Comparison of ENCODE assay signal across 1 cellular context in the genomic region with DNA sequence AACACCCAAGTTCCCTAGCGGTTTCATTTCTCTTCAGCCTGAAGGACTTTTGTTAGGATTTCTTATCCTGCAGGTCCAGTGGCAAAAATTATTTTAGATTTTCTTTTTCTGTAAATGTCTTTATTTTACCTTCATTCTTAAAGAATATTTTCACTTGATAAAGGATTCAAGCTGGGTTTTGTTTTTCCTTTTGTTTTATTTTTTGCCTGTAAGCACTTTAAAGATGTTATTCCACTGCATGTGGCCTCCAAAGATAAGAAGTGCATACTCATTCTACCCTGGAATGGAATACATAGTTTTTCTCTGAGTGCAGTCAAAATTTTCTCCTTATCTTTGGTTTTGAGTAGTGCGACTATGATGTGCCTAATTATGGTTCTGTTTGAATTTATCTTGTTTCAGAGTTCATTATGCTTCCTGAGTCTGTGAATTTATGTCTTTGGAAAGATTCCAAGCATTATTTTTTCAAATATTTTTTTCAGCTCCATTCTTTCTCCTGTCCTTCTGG.
TF ChIP-seq lines count a peak whose summit lies in the region.

No MANE protein-coding gene starts in this region.

TF ChIP-seq in K562, 482 proteins besides CTCF, POLR2A, EP300 and RAD21 (continued from another document and continues in another):
- TF ChIP-seq, protein P1, sequence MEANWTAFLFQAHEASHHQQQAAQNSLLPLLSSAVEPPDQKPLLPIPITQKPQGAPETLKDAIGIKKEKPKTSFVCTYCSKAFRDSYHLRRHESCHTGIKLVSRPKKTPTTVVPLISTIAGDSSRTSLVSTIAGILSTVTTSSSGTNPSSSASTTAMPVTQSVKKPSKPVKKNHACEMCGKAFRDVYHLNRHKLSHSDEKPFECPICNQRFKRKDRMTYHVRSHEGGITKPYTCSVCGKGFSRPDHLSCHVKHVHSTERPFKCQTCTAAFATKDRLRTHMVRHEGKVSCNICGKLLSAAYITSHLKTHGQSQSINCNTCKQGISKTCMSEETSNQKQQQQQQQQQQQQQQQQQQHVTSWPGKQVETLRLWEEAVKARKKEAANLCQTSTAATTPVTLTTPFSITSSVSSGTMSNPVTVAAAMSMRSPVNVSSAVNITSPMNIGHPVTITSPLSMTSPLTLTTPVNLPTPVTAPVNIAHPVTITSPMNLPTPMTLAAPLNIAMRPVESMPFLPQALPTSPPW (CRISPR knock-in tag; IDR thresholded peaks at IDR 0.05): peak; percentile 48
- TF ChIP-seq, protein P2, sequence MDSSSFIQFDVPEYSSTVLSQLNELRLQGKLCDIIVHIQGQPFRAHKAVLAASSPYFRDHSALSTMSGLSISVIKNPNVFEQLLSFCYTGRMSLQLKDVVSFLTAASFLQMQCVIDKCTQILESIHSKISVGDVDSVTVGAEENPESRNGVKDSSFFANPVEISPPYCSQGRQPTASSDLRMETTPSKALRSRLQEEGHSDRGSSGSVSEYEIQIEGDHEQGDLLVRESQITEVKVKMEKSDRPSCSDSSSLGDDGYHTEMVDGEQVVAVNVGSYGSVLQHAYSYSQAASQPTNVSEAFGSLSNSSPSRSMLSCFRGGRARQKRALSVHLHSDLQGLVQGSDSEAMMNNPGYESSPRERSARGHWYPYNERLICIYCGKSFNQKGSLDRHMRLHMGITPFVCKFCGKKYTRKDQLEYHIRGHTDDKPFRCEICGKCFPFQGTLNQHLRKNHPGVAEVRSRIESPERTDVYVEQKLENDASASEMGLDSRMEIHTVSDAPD (CRISPR knock-in tag; IDR thresholded peaks at IDR 0.05): no peak
- TF ChIP-seq CHD2 (IDR thresholded peaks at IDR 0.05; ENCODE audit: low read depth, low read length): no peak
- TF ChIP-seq TBP (optimal IDR thresholded peaks at IDR 0.05; ENCODE audit: low read depth, low read length): no peak
- TF ChIP-seq NFXL1 (CRISPR knock-in tag; IDR thresholded peaks at IDR 0.05): no peak
- peak in 1 of 2 experiments; percentile 96; a peak in 3 of 4 replicates for TF ChIP-seq ARNT (IDR thresholded peaks at IDR 0.05)
- no peak for TF ChIP-seq HOXB6 (CRISPR knock-in tag; IDR thresholded peaks at IDR 0.05; ENCODE audit: borderline replicate concordance)
- TF ChIP-seq, protein P3, sequence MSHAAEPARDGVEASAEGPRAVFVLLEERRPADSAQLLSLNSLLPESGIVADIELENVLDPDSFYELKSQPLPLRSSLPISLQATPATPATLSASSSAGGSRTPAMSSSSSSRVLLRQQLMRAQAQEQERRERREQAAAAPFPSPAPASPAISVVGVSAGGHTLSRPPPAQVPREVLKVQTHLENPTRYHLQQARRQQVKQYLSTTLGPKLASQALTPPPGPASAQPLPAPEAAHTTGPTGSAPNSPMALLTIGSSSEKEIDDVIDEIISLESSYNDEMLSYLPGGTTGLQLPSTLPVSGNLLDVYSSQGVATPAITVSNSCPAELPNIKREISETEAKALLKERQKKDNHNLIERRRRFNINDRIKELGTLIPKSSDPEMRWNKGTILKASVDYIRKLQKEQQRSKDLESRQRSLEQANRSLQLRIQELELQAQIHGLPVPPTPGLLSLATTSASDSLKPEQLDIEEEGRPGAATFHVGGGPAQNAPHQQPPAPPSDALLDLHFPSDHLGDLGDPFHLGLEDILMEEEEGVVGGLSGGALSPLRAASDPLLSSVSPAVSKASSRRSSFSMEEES (CRISPR knock-in tag; IDR thresholded peaks at IDR 0.05): no peak
- TF ChIP-seq, protein P4, sequence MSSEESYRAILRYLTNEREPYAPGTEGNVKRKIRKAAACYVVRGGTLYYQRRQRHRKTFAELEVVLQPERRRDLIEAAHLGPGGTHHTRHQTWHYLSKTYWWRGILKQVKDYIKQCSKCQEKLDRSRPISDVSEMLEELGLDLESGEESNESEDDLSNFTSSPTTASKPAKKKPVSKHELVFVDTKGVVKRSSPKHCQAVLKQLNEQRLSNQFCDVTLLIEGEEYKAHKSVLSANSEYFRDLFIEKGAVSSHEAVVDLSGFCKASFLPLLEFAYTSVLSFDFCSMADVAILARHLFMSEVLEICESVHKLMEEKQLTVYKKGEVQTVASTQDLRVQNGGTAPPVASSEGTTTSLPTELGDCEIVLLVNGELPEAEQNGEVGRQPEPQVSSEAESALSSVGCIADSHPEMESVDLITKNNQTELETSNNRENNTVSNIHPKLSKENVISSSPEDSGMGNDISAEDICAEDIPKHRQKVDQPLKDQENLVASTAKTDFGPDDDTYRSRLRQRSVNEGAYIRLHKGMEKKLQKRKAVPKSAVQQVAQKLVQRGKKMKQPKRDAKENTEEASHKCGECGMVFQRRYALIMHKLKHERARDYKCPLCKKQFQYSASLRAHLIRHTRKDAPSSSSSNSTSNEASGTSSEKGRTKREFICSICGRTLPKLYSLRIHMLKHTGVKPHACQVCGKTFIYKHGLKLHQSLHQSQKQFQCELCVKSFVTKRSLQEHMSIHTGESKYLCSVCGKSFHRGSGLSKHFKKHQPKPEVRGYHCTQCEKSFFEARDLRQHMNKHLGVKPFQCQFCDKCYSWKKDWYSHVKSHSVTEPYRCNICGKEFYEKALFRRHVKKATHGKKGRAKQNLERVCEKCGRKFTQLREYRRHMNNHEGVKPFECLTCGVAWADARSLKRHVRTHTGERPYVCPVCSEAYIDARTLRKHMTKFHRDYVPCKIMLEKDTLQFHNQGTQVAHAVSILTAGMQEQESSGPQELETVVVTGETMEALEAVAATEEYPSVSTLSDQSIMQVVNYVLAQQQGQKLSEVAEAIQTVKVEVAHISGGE (CRISPR knock-in tag; IDR thresholded peaks at IDR 0.05): peak in 1 of 3 experiments; percentile 74; a peak in 2 of 6 replicates
- peak; percentile 44; the same call in 1 of the 2 replicates for TF ChIP-seq ZNF444 (CRISPR knock-in tag; IDR thresholded peaks at IDR 0.05)
- no peak for TF ChIP-seq ELF2 (CRISPR knock-in tag; IDR thresholded peaks at IDR 0.05)
- peak; percentile 84 for TF ChIP-seq CC2D1A (IDR thresholded peaks at IDR 0.05)
- TF ChIP-seq, protein P5, sequence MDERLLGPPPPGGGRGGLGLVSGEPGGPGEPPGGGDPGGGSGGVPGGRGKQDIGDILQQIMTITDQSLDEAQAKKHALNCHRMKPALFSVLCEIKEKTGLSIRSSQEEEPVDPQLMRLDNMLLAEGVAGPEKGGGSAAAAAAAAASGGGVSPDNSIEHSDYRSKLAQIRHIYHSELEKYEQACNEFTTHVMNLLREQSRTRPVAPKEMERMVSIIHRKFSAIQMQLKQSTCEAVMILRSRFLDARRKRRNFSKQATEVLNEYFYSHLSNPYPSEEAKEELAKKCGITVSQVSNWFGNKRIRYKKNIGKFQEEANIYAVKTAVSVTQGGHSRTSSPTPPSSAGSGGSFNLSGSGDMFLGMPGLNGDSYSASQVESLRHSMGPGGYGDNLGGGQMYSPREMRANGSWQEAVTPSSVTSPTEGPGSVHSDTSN (CRISPR knock-in tag; IDR thresholded peaks at IDR 0.05; ENCODE audit: low read depth): no peak
- TF ChIP-seq, protein P5 (tag; conservative IDR thresholded peaks at IDR 0.05; ENCODE audit: low read depth): peak; percentile 97
- TF ChIP-seq SP1 (CRISPR knock-in tag; IDR thresholded peaks at IDR 0.05): no peak
- TF ChIP-seq PHB2 (IDR thresholded peaks at IDR 0.05; ENCODE audit: low read depth): peak; percentile 45; the same call in 1 of the 2 replicates
- no peak for TF ChIP-seq ZBED1 (IDR thresholded peaks at IDR 0.05)
- TF ChIP-seq, protein P6, sequence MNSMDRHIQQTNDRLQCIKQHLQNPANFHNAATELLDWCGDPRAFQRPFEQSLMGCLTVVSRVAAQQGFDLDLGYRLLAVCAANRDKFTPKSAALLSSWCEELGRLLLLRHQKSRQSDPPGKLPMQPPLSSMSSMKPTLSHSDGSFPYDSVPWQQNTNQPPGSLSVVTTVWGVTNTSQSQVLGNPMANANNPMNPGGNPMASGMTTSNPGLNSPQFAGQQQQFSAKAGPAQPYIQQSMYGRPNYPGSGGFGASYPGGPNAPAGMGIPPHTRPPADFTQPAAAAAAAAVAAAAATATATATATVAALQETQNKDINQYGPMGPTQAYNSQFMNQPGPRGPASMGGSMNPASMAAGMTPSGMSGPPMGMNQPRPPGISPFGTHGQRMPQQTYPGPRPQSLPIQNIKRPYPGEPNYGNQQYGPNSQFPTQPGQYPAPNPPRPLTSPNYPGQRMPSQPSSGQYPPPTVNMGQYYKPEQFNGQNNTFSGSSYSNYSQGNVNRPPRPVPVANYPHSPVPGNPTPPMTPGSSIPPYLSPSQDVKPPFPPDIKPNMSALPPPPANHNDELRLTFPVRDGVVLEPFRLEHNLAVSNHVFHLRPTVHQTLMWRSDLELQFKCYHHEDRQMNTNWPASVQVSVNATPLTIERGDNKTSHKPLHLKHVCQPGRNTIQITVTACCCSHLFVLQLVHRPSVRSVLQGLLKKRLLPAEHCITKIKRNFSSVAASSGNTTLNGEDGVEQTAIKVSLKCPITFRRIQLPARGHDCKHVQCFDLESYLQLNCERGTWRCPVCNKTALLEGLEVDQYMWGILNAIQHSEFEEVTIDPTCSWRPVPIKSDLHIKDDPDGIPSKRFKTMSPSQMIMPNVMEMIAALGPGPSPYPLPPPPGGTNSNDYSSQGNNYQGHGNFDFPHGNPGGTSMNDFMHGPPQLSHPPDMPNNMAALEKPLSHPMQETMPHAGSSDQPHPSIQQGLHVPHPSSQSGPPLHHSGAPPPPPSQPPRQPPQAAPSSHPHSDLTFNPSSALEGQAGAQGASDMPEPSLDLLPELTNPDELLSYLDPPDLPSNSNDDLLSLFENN (IDR thresholded peaks at IDR 0.05; ENCODE audit: low read depth in 2 of 2, low read length in 2 of 2): peak in 1 of 2 experiments; percentile 76; a peak in 2 of 4 replicates
- peak; percentile 87 for TF ChIP-seq BRD4 (IDR thresholded peaks at IDR 0.05)
- TF ChIP-seq RNF2 (IDR thresholded peaks at IDR 0.05): peak; percentile 86
- no peak for TF ChIP-seq MCM7 (IDR thresholded peaks at IDR 0.05)
- TF ChIP-seq ZNF384 (IDR thresholded peaks at IDR 0.05; ENCODE audit: low read depth, low read length): peak; percentile 55; the same call in 1 of the 2 replicates
- TF ChIP-seq CBX8 (IDR thresholded peaks at IDR 0.05; ENCODE audit: borderline replicate concordance, extremely low read depth, low read depth, low read length, poor library complexity, severe bottlenecking): no peak
- no peak for TF ChIP-seq ZBTB7A (IDR thresholded peaks at IDR 0.05; ENCODE audit: borderline replicate concordance, control insufficient read depth, low read depth, low read length)
- TF ChIP-seq SMARCE1 (IDR thresholded peaks at IDR 0.05): peak; percentile 99
- TF ChIP-seq, protein P7, sequence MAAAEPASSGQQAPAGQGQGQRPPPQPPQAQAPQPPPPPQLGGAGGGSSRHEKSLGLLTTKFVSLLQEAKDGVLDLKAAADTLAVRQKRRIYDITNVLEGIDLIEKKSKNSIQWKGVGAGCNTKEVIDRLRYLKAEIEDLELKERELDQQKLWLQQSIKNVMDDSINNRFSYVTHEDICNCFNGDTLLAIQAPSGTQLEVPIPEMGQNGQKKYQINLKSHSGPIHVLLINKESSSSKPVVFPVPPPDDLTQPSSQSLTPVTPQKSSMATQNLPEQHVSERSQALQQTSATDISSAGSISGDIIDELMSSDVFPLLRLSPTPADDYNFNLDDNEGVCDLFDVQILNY (CRISPR knock-in tag; IDR thresholded peaks at IDR 0.05): no peak
- TF ChIP-seq HCFC1 (IDR thresholded peaks at IDR 0.05; ENCODE audit: low read depth, low read length): no peak
- no peak for TF ChIP-seq ZNF79 (CRISPR knock-in tag; IDR thresholded peaks at IDR 0.05; ENCODE audit: low read depth)
